Comparison of ENCODE assay signal across 7 cellular contexts in the genomic region with DNA sequence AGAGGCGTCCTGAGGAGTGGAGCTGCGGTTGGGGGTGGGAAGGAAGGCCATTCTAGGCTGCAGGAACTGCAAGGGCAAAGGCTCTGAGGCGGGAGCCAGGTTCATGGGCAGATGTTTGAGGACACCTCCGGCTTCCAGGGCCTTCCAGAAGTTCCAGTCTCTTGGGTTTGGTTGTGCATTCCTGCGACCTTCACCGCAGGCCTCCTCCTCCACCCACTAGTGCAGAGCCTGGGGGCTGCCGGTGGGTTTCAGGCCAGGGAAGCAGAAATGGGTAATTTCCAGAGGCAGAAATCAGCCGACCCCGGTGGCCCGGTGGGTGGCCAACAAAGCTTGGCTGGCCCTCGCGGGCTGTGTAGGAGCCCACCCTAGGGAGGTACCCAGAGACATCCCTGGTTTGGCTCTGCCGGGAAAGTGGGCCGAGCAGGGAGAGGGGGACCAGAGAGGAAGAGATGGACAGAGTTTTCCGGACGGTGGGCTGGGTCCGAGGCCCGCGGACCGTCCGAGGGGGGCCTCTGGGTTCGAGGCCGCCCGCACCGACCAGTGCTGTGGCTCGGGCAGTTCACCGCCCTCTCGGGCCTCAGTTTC. TPM values are rescaled to one million over a fixed set of nuclear protein-coding genes. Genes with fewer than 3 reads are reported as not detected.
DNase-seq lines count a peak whose midpoint lies in the region; TF ChIP-seq lines count a peak whose summit lies in the region.

No MANE protein-coding gene starts in this region.

- DNase-seq in HFFc6: no peak
- DNase-seq in adrenal gland: peak in 2 of 7 donors; percentile 28 to 51
- DNase-seq in kidney epithelial cell (ENCODE audit: low read depth): no peak
- DNase-seq in NCI-H1105 (lab: John Stamatoyannopoulos, UW): no peak
- no peak for DNase-seq in NCI-H2107 treated with DMSO at 0.1 percent for 48 hours (lab: John Stamatoyannopoulos, UW; ENCODE audit: unreplicated experiment)
- DNase-seq in middle frontal gyrus (ENCODE audit: extremely low spot score, low spot score): no peak

- peak overlapping the region; percentile 74 to 82 for H3K9ac ChIP-seq in stomach smooth muscle (ENCODE audit: low read length in 2 of 2)

- 46 to 64% (median 55%) methylated on average over 14 to 28 of the region's 28 CpGs for WGBS in adrenal gland, 4 donors

- H3K9me3 Mint-ChIP-seq in HFFc6: no peaks in the 10 kb centered on the region

- H3K36me3 Mint-ChIP-seq in HFFc6 (ENCODE audit: low read depth): peaks cover 10% of the 10 kb centered on the region

- no peaks in the 10 kb centered on the region for H3K36me3 ChIP-seq in adrenal gland (replicated peaks in 1 of 2)
- no peaks in the 10 kb centered on the region for H3K36me3 ChIP-seq in kidney epithelial cell (ENCODE audit: control insufficient read depth, insufficient read depth, low read length)
- H3K36me3 ChIP-seq in stomach smooth muscle (ENCODE audit: control insufficient read depth in 2 of 2, insufficient read depth in 2 of 2, low read length in 2 of 2): peaks cover 5 to 14% of the 10 kb centered on the region in 2 donors

- peak overlapping the region; percentile 78 for H3K27ac Mint-ChIP-seq in HFFc6

- peaks cover 43% of the 10 kb centered on the region for H3K4me1 Mint-ChIP-seq in HFFc6 (ENCODE audit: low read depth)

- intact Hi-C loops in adrenal gland (cut with DNase I): loop anchor here in 1 of 2 donors (5.0 kb wide), 1 partner anchor 386 kb away; the partner anchor contains the start of gene SNU13

- peaks cover 8 to 31% of the 10 kb centered on the region in 2 donors for H3K4me1 ChIP-seq in adrenal gland (replicated peaks in 1 of 2)
- peaks cover 58% of the 10 kb centered on the region for H3K4me1 ChIP-seq in stomach smooth muscle (ENCODE audit: control insufficient read depth, insufficient read depth, low read length)

- no peak for TF ChIP-seq POLR2A in adrenal gland (IDR thresholded peaks at IDR 0.05)

- H3K4me3 ChIP-seq in adrenal gland (peak overlapping the region in 2 of 4 donors; percentile 38 to 74), kidney epithelial cell (ENCODE audit: low read depth, low read length) (peak overlapping the region; percentile 54), stomach smooth muscle (ENCODE audit: low read length in 2 of 2) (peak overlapping the region; percentile 45 to 81)

- peak overlapping the region; percentile 76 for H3K4me3 Mint-ChIP-seq in HFFc6

- no peaks in the 10 kb centered on the region for H3K27me3 ChIP-seq in adrenal gland
- H3K27me3 ChIP-seq in kidney epithelial cell (ENCODE audit: control insufficient read depth, insufficient read depth, low read length): no peaks in the 10 kb centered on the region
- no peaks in the 10 kb centered on the region for H3K27me3 ChIP-seq in stomach smooth muscle (ENCODE audit: control insufficient read depth in 1 of 2, insufficient read depth in 2 of 2, low read length in 2 of 2)

- peaks cover 2% of the 10 kb centered on the region for H3K27me3 Mint-ChIP-seq in HFFc6 (ENCODE audit: insufficient read depth)

- TF ChIP-seq CTCF in HFFc6 (IDR thresholded peaks at IDR 0.05): no peak
- no peak for TF ChIP-seq CTCF in adrenal gland (IDR thresholded peaks at IDR 0.05)
- TF ChIP-seq CTCF in kidney epithelial cell (IDR thresholded peaks at IDR 0.05; ENCODE audit: insufficient read depth, low read length, poor library complexity, severe bottlenecking): no peak

- H3K27ac ChIP-seq in adrenal gland (peak overlapping the region in 4 of 5 donors; percentile 55 to 90 (median 72)), stomach smooth muscle (ENCODE audit: low read length) (peak overlapping the region; percentile 80)

- H3K9me3 ChIP-seq in adrenal gland (replicated peaks in 1 of 3): no peaks in the 10 kb centered on the region
- no peaks in the 10 kb centered on the region for H3K9me3 ChIP-seq in stomach smooth muscle (ENCODE audit: control insufficient read depth in 2 of 2, low read length in 2 of 2)

RNA-seq across cellular contexts. Expression of gene PHETA2, which starts 0.4 kb away (rescaled TPM):
- 10 to 100 TPM in 2 of 6 experiments, 1 to 10 TPM in 4; 7.4 to 12.5 (median 7.6) TPM for total RNA-seq in HFFc6 (2021; fragmentation: NEBNext Ultra II Directional; extraction: Animal tissue kit (Norgen Biotek cat#: 25700))
- 10 to 100 TPM in 2 of 8 donors, 1 to 10 TPM in 6; 4.3 to 14.3 (median 7.1) TPM for total RNA-seq in adrenal gland
- 1 to 10 TPM; 2.5 to 7.7 (median 6.3) TPM for polyA plus RNA-seq in adrenal gland
- 4.6 and 8.7 TPM in 2 replicates for total RNA-seq in kidney epithelial cell

RNA-seq across cellular contexts. Expression of gene NAGA, which starts 3.0 kb away (rescaled TPM):
- 10 to 100 TPM; 19.5 to 24.4 (median 21.7) TPM for total RNA-seq in HFFc6 (2021; fragmentation: NEBNext Ultra II Directional; extraction: Animal tissue kit (Norgen Biotek cat#: 25700))
- total RNA-seq in adrenal gland (10 to 100 TPM; 17.5 to 54.0 (median 30.7) TPM), kidney epithelial cell (26.3 and 28.4 TPM in 2 replicates)
- 10 to 100 TPM in 2 of 3 donors, 1 to 10 TPM in 1; 7.4 to 18.1 (median 10.7) TPM for polyA plus RNA-seq in adrenal gland

RNA-seq across cellular contexts. Expression of gene SMDT1, which starts 5.8 kb away (rescaled TPM):
- total RNA-seq in HFFc6 (2021; fragmentation: NEBNext Ultra II Directional; extraction: Animal tissue kit (Norgen Biotek cat#: 25700)): 10 to 100 TPM; 46.8 to 55.4 (median 51.7) TPM
- total RNA-seq in adrenal gland (100 to 1,000 TPM in 4 of 8 donors, 10 to 100 TPM in 3, 1 to 10 TPM in 1; 4.3 to 147 (median 75.5) TPM), kidney epithelial cell (7.1 and 16.3 TPM in 2 replicates)
- 100 to 1,000 TPM in 1 of 3 donors, 10 to 100 TPM in 2; 57.6 to 151 (median 67.4) TPM for polyA plus RNA-seq in adrenal gland

RNA-seq across cellular contexts. Expression of gene NDUFA6, which starts 16.9 kb away (rescaled TPM):
- total RNA-seq in HFFc6 (2021; fragmentation: NEBNext Ultra II Directional; extraction: Animal tissue kit (Norgen Biotek cat#: 25700)): 10 to 100 TPM; 69.6 to 90.2 (median 81.9) TPM
- total RNA-seq in adrenal gland (100 to 1,000 TPM in 1 of 8 donors, 10 to 100 TPM in 7; 57.0 to 143 (median 75.0) TPM), kidney epithelial cell (52.0 and 67.3 TPM in 2 replicates)
- polyA plus RNA-seq in adrenal gland: 100 to 1,000 TPM; 120 to 372 (median 150) TPM

RNA-seq across cellular contexts. Expression of gene CYP2D6, which starts 57.0 kb away (rescaled TPM):
- under 1 TPM in 5 of 6 experiments, not detected in 1; 0.13 to 0.35 (median 0.17) TPM for total RNA-seq in HFFc6 (2021; fragmentation: NEBNext Ultra II Directional; extraction: Animal tissue kit (Norgen Biotek cat#: 25700))
- total RNA-seq in adrenal gland (under 1 TPM in 5 of 8 donors, not detected in 3; 0.35 to 0.81 (median 0.54) TPM), kidney epithelial cell (0.58 and 1.1 TPM in 2 replicates)
- 10 to 100 TPM in 1 of 3 donors, 1 to 10 TPM in 1, under 1 TPM in 1; 0.20 to 16.2 (median 3.3) TPM for polyA plus RNA-seq in adrenal gland
